1 cellular context compared by ENCODE assay signal in genomic region chr7:151386301-151387160, GRCh38.
TF ChIP-seq lines count a peak whose summit lies in the region.

No MANE protein-coding gene starts in this region.

TF ChIP-seq in GM23338, 12 proteins besides CTCF, POLR2A, EP300 and RAD21:
- TF ChIP-seq EZH2 (IDR thresholded peaks at IDR 0.05; ENCODE audit: low read depth, unreplicated experiment): no peak
- TF ChIP-seq REST (IDR thresholded peaks at IDR 0.05; ENCODE audit: unreplicated experiment): no peak
- no peak for TF ChIP-seq ZNF114 (CRISPR knock-in tag; IDR thresholded peaks at IDR 0.05)
- TF ChIP-seq POLR2AphosphoS5 (IDR thresholded peaks at IDR 0.05; ENCODE audit: low read depth): no peak
- TF ChIP-seq, protein P1, sequence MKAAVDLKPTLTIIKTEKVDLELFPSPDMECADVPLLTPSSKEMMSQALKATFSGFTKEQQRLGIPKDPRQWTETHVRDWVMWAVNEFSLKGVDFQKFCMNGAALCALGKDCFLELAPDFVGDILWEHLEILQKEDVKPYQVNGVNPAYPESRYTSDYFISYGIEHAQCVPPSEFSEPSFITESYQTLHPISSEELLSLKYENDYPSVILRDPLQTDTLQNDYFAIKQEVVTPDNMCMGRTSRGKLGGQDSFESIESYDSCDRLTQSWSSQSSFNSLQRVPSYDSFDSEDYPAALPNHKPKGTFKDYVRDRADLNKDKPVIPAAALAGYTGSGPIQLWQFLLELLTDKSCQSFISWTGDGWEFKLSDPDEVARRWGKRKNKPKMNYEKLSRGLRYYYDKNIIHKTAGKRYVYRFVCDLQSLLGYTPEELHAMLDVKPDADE (IDR thresholded peaks at IDR 0.05): no peak
- no peak for TF ChIP-seq NANOG (IDR thresholded peaks at IDR 0.05; ENCODE audit: borderline replicate concordance)
- TF ChIP-seq, protein P2, sequence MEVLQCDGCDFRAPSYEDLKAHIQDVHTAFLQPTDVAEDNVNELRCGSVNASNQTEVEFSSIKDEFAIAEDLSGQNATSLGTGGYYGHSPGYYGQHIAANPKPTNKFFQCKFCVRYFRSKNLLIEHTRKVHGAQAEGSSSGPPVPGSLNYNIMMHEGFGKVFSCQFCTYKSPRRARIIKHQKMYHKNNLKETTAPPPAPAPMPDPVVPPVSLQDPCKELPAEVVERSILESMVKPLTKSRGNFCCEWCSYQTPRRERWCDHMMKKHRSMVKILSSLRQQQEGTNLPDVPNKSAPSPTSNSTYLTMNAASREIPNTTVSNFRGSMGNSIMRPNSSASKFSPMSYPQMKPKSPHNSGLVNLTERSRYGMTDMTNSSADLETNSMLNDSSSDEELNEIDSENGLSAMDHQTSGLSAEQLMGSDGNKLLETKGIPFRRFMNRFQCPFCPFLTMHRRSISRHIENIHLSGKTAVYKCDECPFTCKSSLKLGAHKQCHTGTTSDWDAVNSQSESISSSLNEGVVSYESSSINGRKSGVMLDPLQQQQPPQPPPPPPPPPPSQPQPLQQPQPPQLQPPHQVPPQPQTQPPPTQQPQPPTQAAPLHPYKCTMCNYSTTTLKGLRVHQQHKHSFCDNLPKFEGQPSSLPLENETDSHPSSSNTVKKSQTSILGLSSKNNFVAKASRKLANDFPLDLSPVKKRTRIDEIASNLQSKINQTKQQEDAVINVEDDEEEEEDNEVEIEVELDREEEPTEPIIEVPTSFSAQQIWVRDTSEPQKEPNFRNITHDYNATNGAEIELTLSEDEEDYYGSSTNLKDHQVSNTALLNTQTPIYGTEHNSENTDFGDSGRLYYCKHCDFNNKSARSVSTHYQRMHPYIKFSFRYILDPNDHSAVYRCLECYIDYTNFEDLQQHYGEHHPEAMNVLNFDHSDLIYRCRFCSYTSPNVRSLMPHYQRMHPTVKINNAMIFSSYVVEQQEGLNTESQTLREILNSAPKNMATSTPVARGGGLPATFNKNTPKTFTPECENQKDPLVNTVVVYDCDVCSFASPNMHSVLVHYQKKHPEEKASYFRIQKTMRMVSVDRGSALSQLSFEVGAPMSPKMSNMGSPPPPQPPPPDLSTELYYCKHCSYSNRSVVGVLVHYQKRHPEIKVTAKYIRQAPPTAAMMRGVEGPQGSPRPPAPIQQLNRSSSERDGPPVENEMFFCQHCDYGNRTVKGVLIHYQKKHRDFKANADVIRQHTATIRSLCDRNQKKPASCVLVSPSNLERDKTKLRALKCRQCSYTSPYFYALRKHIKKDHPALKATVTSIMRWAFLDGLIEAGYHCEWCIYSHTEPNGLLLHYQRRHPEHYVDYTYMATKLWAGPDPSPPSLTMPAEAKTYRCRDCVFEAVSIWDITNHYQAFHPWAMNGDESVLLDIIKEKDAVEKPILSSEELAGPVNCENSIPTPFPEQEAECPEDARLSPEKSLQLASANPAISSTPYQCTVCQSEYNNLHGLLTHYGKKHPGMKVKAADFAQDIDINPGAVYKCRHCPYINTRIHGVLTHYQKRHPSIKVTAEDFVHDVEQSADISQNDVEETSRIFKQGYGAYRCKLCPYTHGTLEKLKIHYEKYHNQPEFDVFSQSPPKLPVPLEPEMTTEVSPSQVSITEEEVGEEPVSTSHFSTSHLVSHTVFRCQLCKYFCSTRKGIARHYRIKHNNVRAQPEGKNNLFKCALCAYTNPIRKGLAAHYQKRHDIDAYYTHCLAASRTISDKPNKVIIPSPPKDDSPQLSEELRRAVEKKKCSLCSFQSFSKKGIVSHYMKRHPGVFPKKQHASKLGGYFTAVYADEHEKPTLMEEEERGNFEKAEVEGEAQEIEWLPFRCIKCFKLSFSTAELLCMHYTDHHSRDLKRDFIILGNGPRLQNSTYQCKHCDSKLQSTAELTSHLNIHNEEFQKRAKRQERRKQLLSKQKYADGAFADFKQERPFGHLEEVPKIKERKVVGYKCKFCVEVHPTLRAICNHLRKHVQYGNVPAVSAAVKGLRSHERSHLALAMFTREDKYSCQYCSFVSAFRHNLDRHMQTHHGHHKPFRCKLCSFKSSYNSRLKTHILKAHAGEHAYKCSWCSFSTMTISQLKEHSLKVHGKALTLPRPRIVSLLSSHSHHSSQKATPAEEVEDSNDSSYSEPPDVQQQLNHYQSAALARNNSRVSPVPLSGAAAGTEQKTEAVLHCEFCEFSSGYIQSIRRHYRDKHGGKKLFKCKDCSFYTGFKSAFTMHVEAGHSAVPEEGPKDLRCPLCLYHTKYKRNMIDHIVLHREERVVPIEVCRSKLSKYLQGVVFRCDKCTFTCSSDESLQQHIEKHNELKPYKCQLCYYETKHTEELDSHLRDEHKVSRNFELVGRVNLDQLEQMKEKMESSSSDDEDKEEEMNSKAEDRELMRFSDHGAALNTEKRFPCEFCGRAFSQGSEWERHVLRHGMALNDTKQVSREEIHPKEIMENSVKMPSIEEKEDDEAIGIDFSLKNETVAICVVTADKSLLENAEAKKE (CRISPR knock-in tag; IDR thresholded peaks at IDR 0.05): no peak
- no peak for TF ChIP-seq STAT1 (IDR thresholded peaks at IDR 0.05; ENCODE audit: unreplicated experiment)
- no peak for TF ChIP-seq ZNF331 (CRISPR knock-in tag; IDR thresholded peaks at IDR 0.05; ENCODE audit: low read depth)
